In the genomic region with DNA sequence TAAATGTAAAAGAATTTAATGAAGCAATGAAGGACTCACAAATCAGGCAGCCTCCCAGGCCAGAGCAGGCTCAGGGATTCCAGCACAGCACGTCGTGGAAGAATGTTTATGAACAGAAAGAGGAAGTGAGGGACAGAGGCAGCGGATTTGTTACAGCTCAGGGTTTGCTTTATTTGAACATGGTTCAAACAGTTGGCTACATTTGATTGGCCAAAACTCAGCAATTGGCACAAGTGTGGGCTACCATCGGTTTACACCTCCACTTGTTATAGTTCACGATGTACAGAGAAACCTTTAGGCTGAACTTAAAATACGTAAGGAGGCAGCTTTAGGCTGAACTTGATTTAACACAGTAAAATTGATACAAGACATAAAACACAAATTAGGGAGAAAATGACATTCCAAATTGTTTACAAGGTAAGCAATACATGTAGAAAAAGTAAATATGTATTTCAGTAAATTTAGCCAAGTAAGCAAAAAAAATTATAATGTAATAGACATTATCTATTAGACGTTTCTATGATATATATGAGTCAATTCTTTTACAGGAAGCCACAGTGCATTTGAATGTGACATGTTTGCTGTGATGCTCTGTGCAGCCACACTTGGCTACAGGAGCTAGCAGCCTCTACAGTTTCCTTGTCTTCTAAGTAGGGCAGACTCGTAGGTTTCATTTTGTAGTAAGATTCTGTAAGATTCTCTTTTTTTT, we compare ENCODE assay signal across 8 cellular contexts.
DNase-seq lines count a peak whose midpoint lies in the region; ATAC-seq and TF ChIP-seq lines count a peak whose summit lies in the region.

No MANE protein-coding gene starts in this region.

- H3K27ac ChIP-seq in thoracic aorta: peak overlapping the region in 1 of 2 donors; percentile 18

- no peaks in the 10 kb centered on the region for H3K27me3 ChIP-seq in thoracic aorta (replicated peaks; ENCODE audit: insufficient read depth)

- ATAC-seq in GM18498 (IDR thresholded peaks at IDR 0.05; ENCODE audit: unreplicated experiment): peak; percentile 79
- peak; percentile 77 for ATAC-seq in GM21529 (IDR thresholded peaks at IDR 0.05; ENCODE audit: unreplicated experiment)
- no peak for ATAC-seq in thoracic aorta (ENCODE audit: insufficient number of reproducible peaks, low FRiP score, low read depth)

- peak overlapping the region; percentile 4 for H3K4me3 ChIP-seq in thoracic aorta

- no peak for TF ChIP-seq CTCF in thoracic aorta (IDR thresholded peaks at IDR 0.05)

- DNase-seq in KG1 (lab: John Stamatoyannopoulos, UW): peak; percentile 35
- peak; percentile 52 for DNase-seq in dermis blood vessel endothelial cell
- no peak for DNase-seq in thoracic aorta (ENCODE audit: low spot score)
- no peak for DNase-seq in NCI-H2196 (lab: John Stamatoyannopoulos, UW; ENCODE audit: unreplicated experiment)
- no peak for DNase-seq in NCI-H1436 (lab: John Stamatoyannopoulos, UW)
- DNase-seq in COR-L47 (lab: John Stamatoyannopoulos, UW): no peak

- peaks cover 15 to 26% of the 10 kb centered on the region in 2 donors for H3K4me1 ChIP-seq in thoracic aorta (ENCODE audit: control insufficient read depth in 1 of 2, low read depth in 2 of 2)

- no peaks in the 10 kb centered on the region for H3K9me3 ChIP-seq in thoracic aorta

- no peaks in the 10 kb centered on the region for H3K36me3 ChIP-seq in thoracic aorta

Comparison
In these comparisons a context has a peak if more than half of its experiments do, and no peak if none do; other contexts are left out.
1. DNase-seq: peak in KG1 (single experiment) and dermis blood vessel endothelial cell (single experiment); none in thoracic aorta (single experiment), NCI-H2196 (single experiment), NCI-H1436 (single experiment) and COR-L47 (single experiment).